ENCODE assay signal across 17 cellular contexts in the genomic region with DNA sequence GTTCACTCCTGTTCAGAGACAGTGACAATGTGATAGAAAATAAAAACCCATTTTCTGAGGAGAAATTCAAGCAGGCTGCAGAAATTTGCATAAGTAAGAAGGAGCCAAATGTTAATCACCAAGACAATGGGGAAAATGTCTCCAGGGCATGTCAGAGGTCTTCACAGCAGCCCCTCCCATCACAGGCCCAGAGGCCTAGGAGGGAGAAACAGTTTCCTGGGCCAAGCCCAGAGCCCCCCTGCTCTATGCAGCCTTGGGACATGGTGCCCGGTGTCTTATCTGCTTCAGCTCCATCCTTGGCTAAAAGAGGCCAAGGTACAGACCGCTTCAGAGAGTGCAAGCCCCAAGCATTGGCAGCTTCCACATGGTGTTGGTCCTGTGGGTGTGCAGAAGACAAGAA. TPM values are rescaled to one million over a fixed set of nuclear protein-coding genes. Genes with fewer than 3 reads are reported as not detected.
"Had no signal": no experiment of that assay in that cellular context is flagged by ENCODE, and none has a peak within 500 bp of the region (broad histone marks: within the 10 kb centered on the region; RNA-seq: fewer than 3 reads in every experiment).

No MANE protein-coding gene starts in this region.

RNA-seq across cellular contexts. Expression of gene OR2J2, which starts 46.5 kb away (rescaled TPM):
- total RNA-seq: naive thymus-derived CD8-positive, alpha-beta T cell; natural killer cell treated with Interleukin-12 subunit alpha and Interleukin-12 subunit beta and Interleukin-15 and Interleukin-18, amount 100 ng/mL, for 72 hours; neural crest cell; omental fat pad; osteocyte; pancreas; posterior vena cava; pulmonary artery endothelial cell; right atrium auricular region; sciatic nerve; smooth muscle cell; spleen; suprapubic skin; transverse colon; upper lobe of right lung; urinary bladder had no signal
- polyA plus RNA-seq: naive thymus-derived CD8-positive, alpha-beta T cell; pancreas; smooth muscle cell; spleen; thymus; urinary bladder had no signal
